In genomic region chr1:40735234-40735633, GRCh38 we compare ENCODE assay signal across 16 cellular contexts. TPM values are rescaled to one million over a fixed set of nuclear protein-coding genes. Genes with fewer than 3 reads are reported as not detected.
"Had no signal": no experiment of that assay in that cellular context is flagged by ENCODE, and none has a peak within 500 bp of the region (broad histone marks: within the 10 kb centered on the region; RNA-seq: fewer than 3 reads in every experiment).

No MANE protein-coding gene starts in this region.

- H3K27ac ChIP-seq: ovary, thyroid gland, vagina had no signal

- H3K4me3 ChIP-seq: breast epithelium, hepatocyte, ovary, thyroid gland, vagina had no signal

- H3K9me3 ChIP-seq: ovary, thyroid gland, vagina had no signal

- ATAC-seq: activated T-helper 17 cell treated with anti-CD3 and anti-CD28 coated beads, Interleukin-2, amount 50 U/mL, for 72 hours; effector memory CD8-positive, alpha-beta T cell; stimulated activated naive B cell treated with anti-CD40 and anti-IgM and Interleukin-4, amounts not matched to agents 10 μg/mL and 1 μg/mL and 100 μg/mL, for 72 hours had no signal

- H3K27ac Mint-ChIP-seq: activated T-helper 17 cell treated with anti-CD3 and anti-CD28 coated beads, Interleukin-2, amount 50 U/mL, for 72 hours; stimulated activated naive B cell treated with anti-CD40 and anti-IgM and Interleukin-4, amounts not matched to agents 10 μg/mL and 1 μg/mL and 100 μg/mL, for 72 hours had no signal

- H3K36me3 ChIP-seq: breast epithelium, ovary had no signal

- H3K9me3 Mint-ChIP-seq: activated T-helper 17 cell treated with anti-CD3 and anti-CD28 coated beads, Interleukin-2, amount 50 U/mL, for 72 hours; effector memory CD8-positive, alpha-beta T cell; stimulated activated naive B cell treated with anti-CD40 and anti-IgM and Interleukin-4, amounts not matched to agents 10 μg/mL and 1 μg/mL and 100 μg/mL, for 72 hours had no signal

- H2AFZ ChIP-seq: hepatocyte had no signal

- DNase-seq: activated CD4-positive, CD25-positive, alpha-beta regulatory T cell treated with anti-CD3 and anti-CD28 coated beads, Interleukin-2, amount 50 U/mL, for 72 hours; activated naive CD4-positive, alpha-beta T cell treated with Interleukin-2 at 50 U/mL for 16 hours; anterior cingulate cortex; effector memory CD8-positive, alpha-beta T cell; islet precursor cell; ovary; stimulated activated CD4-positive, alpha-beta T cell treated with anti-CD3 and anti-CD28 coated beads, Interleukin-15, amount 100 ng/mL, for 24 hours; stimulated activated CD4-positive, alpha-beta T cell treated with anti-CD3 and anti-CD28 coated beads, Interleukin-4, amount 100 ng/mL, for 1 hour; stimulated activated naive B cell treated with anti-CD40 and anti-IgM and Interleukin-4, amounts not matched to agents 10 μg/mL and 1 μg/mL and 100 μg/mL, for 72 hours; T1000; thyroid gland had no signal

- H3K4me2 ChIP-seq: hepatocyte had no signal

- H3K4me3 Mint-ChIP-seq: activated T-helper 17 cell treated with anti-CD3 and anti-CD28 coated beads, Interleukin-2, amount 50 U/mL, for 72 hours; effector memory CD8-positive, alpha-beta T cell; stimulated activated naive B cell treated with anti-CD40 and anti-IgM and Interleukin-4, amounts not matched to agents 10 μg/mL and 1 μg/mL and 100 μg/mL, for 72 hours had no signal

- H3K27me3 Mint-ChIP-seq: activated T-helper 17 cell treated with anti-CD3 and anti-CD28 coated beads, Interleukin-2, amount 50 U/mL, for 72 hours; effector memory CD8-positive, alpha-beta T cell; stimulated activated naive B cell treated with anti-CD40 and anti-IgM and Interleukin-4, amounts not matched to agents 10 μg/mL and 1 μg/mL and 100 μg/mL, for 72 hours had no signal

- H3K27me3 ChIP-seq: breast epithelium, hepatocyte, ovary, thyroid gland, vagina had no signal

RNA-seq across cellular contexts. Expression of gene KCNQ4, which starts 48.4 kb away (rescaled TPM):
- total RNA-seq: dermis blood vessel endothelial cell, hepatocyte had no signal
- polyA plus RNA-seq: hepatocyte had no signal
